ENCODE assay signal across 8 cellular contexts in genomic region chr6:27332692-27333641, GRCh38. TPM values are rescaled to one million over a fixed set of nuclear protein-coding genes. Genes with fewer than 3 reads are reported as not detected.
A peak's percentile ranks its signal among the peaks of the same experiment; 100 is the strongest.
DNase-seq lines count a peak whose midpoint lies in the region; ATAC-seq and TF ChIP-seq lines count a peak whose summit lies in the region.

No MANE protein-coding gene starts in this region.

- H3K9me2 ChIP-seq in PC-3 (replicated peaks; ENCODE audit: low read length): no peaks in the 10 kb centered on the region

- WGBS in sigmoid colon, 2 donors: 9 to 13% methylated on average over 32 of the region's 32 CpGs

- no peak overlapping the region; the same call in 1 of the 2 replicates for H3K9ac ChIP-seq in PC-3 (ENCODE audit: low read length)

- no peaks in the 10 kb centered on the region for H3K79me2 ChIP-seq in PC-3 (ENCODE audit: low read length)

- TF ChIP-seq EP300 in sigmoid colon (IDR thresholded peaks at IDR 0.05): no peak

- peaks cover 10% of the 10 kb centered on the region for H3K4me1 Mint-ChIP-seq in activated naive CD4-positive, alpha-beta T cell treated with anti-CD3 and anti-CD28 coated beads, Interleukin-2, amount 10 ng/mL, durations not matched to agents 7 days and 5 days

- H3K4me1 ChIP-seq in PC-3 (ENCODE audit: insufficient read depth, low read length) (no peaks in the 10 kb centered on the region), sigmoid colon (peaks cover 0 to 6% (median 0%) of the 10 kb centered on the region in 4 donors)

- POLR2A ChIA-PET in PC-3 (lab: Charles Lee; ENCODE audit: unreplicated experiment): no interaction called here

- no peaks in the 10 kb centered on the region for H4K20me1 ChIP-seq in PC-3 (ENCODE audit: low read length)

- TF ChIP-seq CTCF in PC-3 (conservative IDR thresholded peaks at IDR 0.05; ENCODE audit: low read depth, low read length) (no peak), sigmoid colon (IDR thresholded peaks at IDR 0.05) (no peak)

- DNase-seq in AG08395 (ENCODE audit: low spot score) (peak; percentile 18), H4 (ENCODE audit: low spot score) (peak; percentile 69), PC-3 (peak; percentile 77), sigmoid colon (no peak)
- DNase-seq in activated naive CD4-positive, alpha-beta T cell treated with anti-CD3 and anti-CD28 coated beads, Interleukin-2, amount 10 ng/mL, durations not matched to agents 7 days and 5 days: peak; percentile 37
- peak in 2 of 3 experiments; percentile 10 to 36 for DNase-seq in stimulated activated CD4-positive, alpha-beta T cell treated with anti-CD3 and anti-CD28 coated beads, TNF-alpha, amount 100 ng/mL, for 24 hours (ENCODE audit: low read depth in 3 of 3)

- ATAC-seq in PC-3 (peak; percentile 91), HG03039 (IDR thresholded peaks at IDR 0.05; ENCODE audit: unreplicated experiment) (no peak)

- H3K27me3 ChIP-seq in PC-3 (ENCODE audit: low read length) (no peaks in the 10 kb centered on the region), sigmoid colon (peaks cover 0 to 44% (median 0%) of the 10 kb centered on the region in 3 donors)

- H3K36me3 Mint-ChIP-seq in activated naive CD4-positive, alpha-beta T cell treated with anti-CD3 and anti-CD28 coated beads, Interleukin-2, amount 10 ng/mL, durations not matched to agents 7 days and 5 days: no peaks in the 10 kb centered on the region

- H3K9me3 ChIP-seq in PC-3 (ENCODE audit: low read length) (no peaks in the 10 kb centered on the region), iPS-18c (ENCODE audit: control insufficient read depth, insufficient read depth, low read length) (no peaks in the 10 kb centered on the region), sigmoid colon (peaks cover 0 to 6% (median 0%) of the 10 kb centered on the region in 4 donors)

- H2AFZ ChIP-seq in PC-3 (ENCODE audit: low read length): peak overlapping the region; percentile 88

- H3K4me3 ChIP-seq in PC-3 (ENCODE audit: low read length) (peak overlapping the region; percentile 76), iPS-18c (ENCODE audit: insufficient read depth, low read depth, low read length) (peak overlapping the region; percentile 59), sigmoid colon (peak overlapping the region in 2 of 4 donors; percentile 8 to 18)

- peaks cover 32% of the 10 kb centered on the region for H3K27me3 Mint-ChIP-seq in activated naive CD4-positive, alpha-beta T cell treated with anti-CD3 and anti-CD28 coated beads, Interleukin-2, amount 10 ng/mL, durations not matched to agents 7 days and 5 days

- H3F3A ChIP-seq in PC-3 (ENCODE audit: low read length, unreplicated experiment): no peaks in the 10 kb centered on the region

- H3K4me3 Mint-ChIP-seq in activated naive CD4-positive, alpha-beta T cell treated with anti-CD3 and anti-CD28 coated beads, Interleukin-2, amount 10 ng/mL, durations not matched to agents 7 days and 5 days: peak overlapping the region; percentile 58

- H3K36me3 ChIP-seq in PC-3 (ENCODE audit: low read depth, low read length) (no peaks in the 10 kb centered on the region), sigmoid colon (no peaks in the 10 kb centered on the region)

- H3K27ac Mint-ChIP-seq in activated naive CD4-positive, alpha-beta T cell treated with anti-CD3 and anti-CD28 coated beads, Interleukin-2, amount 10 ng/mL, durations not matched to agents 7 days and 5 days: no peak overlapping the region

- intact Hi-C loops in PC-3 (cut with micrococcal nuclease): loop anchor here (5.0 kb wide), 2 partner anchors 54 to 144 kb away; partner anchors contain the start of gene ZNF391
- intact Hi-C loops in sigmoid colon (cut with DNase I): no loop called here

- no TSS peak for BruUV-seq in PC-3 (replicated peaks; lab: Mats Ljungman, UMichigan)

- no peak for TF ChIP-seq POLR2A in sigmoid colon (IDR thresholded peaks at IDR 0.05)

- CTCF ChIA-PET in PC-3 (lab: Charles Lee): no interaction called here
- CTCF ChIA-PET in activated naive CD4-positive, alpha-beta T cell treated with anti-CD3 and anti-CD28 coated beads, Interleukin-2, amount 10 ng/mL, durations not matched to agents 7 days and 5 days (lab: Charles Lee): interaction anchor here (1.5 kb wide), 1 partner anchor 13 kb away, joined by 4 read pairs; no protein-coding TSS in a partner anchor

- H3K27ac ChIP-seq in PC-3 (ENCODE audit: low read length): no peak overlapping the region
- no peak overlapping the region for H3K27ac ChIP-seq in sigmoid colon

- peaks cover 3% of the 10 kb centered on the region for H3K9me3 Mint-ChIP-seq in activated naive CD4-positive, alpha-beta T cell treated with anti-CD3 and anti-CD28 coated beads, Interleukin-2, amount 10 ng/mL, durations not matched to agents 7 days and 5 days

- H3K4me2 ChIP-seq in PC-3 (ENCODE audit: low read length): peak overlapping the region; percentile 77

RNA-seq across cellular contexts. Expression of gene POM121L2, which starts 20.9 kb away (rescaled TPM):
- total RNA-seq in H4 (2014; rRNA removed; shearing (Covaris generic)): not detected in 2 replicates
- total RNA-seq in PC-3 (2014; rRNA removed): not detected in 2 replicates
- total RNA-seq in sigmoid colon: not detected
- polyA plus RNA-seq in sigmoid colon: not detected

RNA-seq across cellular contexts. Expression of gene ZNF391, which starts 55.6 kb away (rescaled TPM):
- 0.37 and 0.91 TPM in 2 replicates for total RNA-seq in H4 (2014; rRNA removed; shearing (Covaris generic))
- total RNA-seq in PC-3 (2014; rRNA removed): 1.7 and 5.9 TPM in 2 replicates
- total RNA-seq in sigmoid colon: 10 to 100 TPM in 1 of 4 donors, 1 to 10 TPM in 3; 3.5 to 14.1 (median 5.4) TPM
- polyA plus RNA-seq in sigmoid colon: 1 to 10 TPM in 1 of 3 donors, under 1 TPM in 2; under 0.01 to 1.1 (median 0.46) TPM
